In genomic region chr12:127083028-127083949, GRCh38 we compare ENCODE assay signal across 8 cellular contexts.
DNase-seq lines count a peak whose midpoint lies in the region; ATAC-seq, FAIRE-seq and TF ChIP-seq lines count a peak whose summit lies in the region.

No MANE protein-coding gene starts in this region.

- no peak overlapping the region for H3K27ac ChIP-seq in small intestine (ENCODE audit: low read depth in 1 of 2, low read length in 1 of 2)

- H3K27me3 ChIP-seq in small intestine (ENCODE audit: control insufficient read depth in 2 of 2, insufficient read depth in 2 of 2, low read length in 2 of 2): no peaks in the 10 kb centered on the region

- 17 to 19% (median 18%) methylated on average over 6 of the region's 6 CpGs for WGBS in small intestine, 3 donors

- peak; percentile 81 for DNase-seq in NCI-H526 treated with DMSO at 0.1 percent for 48 hours (lab: John Stamatoyannopoulos, UW)
- DNase-seq in astrocyte of the cerebellum (ENCODE audit: low read depth): peak; percentile 59
- peak; percentile 35 for DNase-seq in iPS DF 19.7 (ENCODE audit: low read depth, low spot score)
- peak; percentile 85 for DNase-seq in small intestine
- DNase-seq in T-helper 9 cell: no peak

- peak overlapping the region; percentile 20; the same call in 1 of the 2 replicates for H3K9ac ChIP-seq in ES-I3 (ENCODE audit: low read depth, low read length)

- TF ChIP-seq CTCF in astrocyte of the cerebellum (IDR thresholded peaks at IDR 0.05; ENCODE audit: low read depth, low read length, missing control alignments): no peak

- H3K4me1 ChIP-seq in ES-I3 (ENCODE audit: insufficient read depth, low read length): 0 out of 2 replicates have a peak, but pooled peaks cover 4% of the 10 kb centered on the region
- no peaks in the 10 kb centered on the region for H3K4me1 ChIP-seq in small intestine (ENCODE audit: control insufficient read depth in 2 of 2, insufficient read depth in 1 of 2, low read depth in 1 of 2, low read length in 1 of 2)

- peak; percentile 96 for ATAC-seq in GM21360 (IDR thresholded peaks at IDR 0.05; ENCODE audit: unreplicated experiment)
- peak; percentile 97 for ATAC-seq in HG03558 (IDR thresholded peaks at IDR 0.05; ENCODE audit: extremely low read depth, unreplicated experiment)

- H3K36me3 ChIP-seq in ES-I3 (ENCODE audit: insufficient read depth, low read length) (no peaks in the 10 kb centered on the region; the same call in 1 of the 2 replicates), small intestine (ENCODE audit: control insufficient read depth in 2 of 2, insufficient read depth in 2 of 2, low read length in 2 of 2) (no peaks in the 10 kb centered on the region)

- H3K9me3 ChIP-seq in ES-I3 (ENCODE audit: control insufficient read depth, insufficient read depth, low read length) (no peaks in the 10 kb centered on the region), small intestine (ENCODE audit: control insufficient read depth, low read depth) (no peaks in the 10 kb centered on the region)

- H3K4me3 ChIP-seq in astrocyte of the cerebellum (ENCODE audit: low read depth, low read length) (peak overlapping the region; percentile 19), small intestine (ENCODE audit: low read depth in 1 of 2, low read length in 2 of 2) (no peak overlapping the region)

- no peak for FAIRE-seq in small intestine (lab: Jason Lieb, UNC)

- in situ Hi-C loops in astrocyte of the cerebellum (cut with HindIII; ENCODE audit: low sequenced_read_pairs): no loop called here
